8 cellular contexts compared by ENCODE assay signal in genomic region chr20:31569163-31570020, GRCh38. TPM values are rescaled to one million over a fixed set of nuclear protein-coding genes. Genes with fewer than 3 reads are reported as not detected.
DNase-seq lines count a peak whose midpoint lies in the region; ATAC-seq and TF ChIP-seq lines count a peak whose summit lies in the region.

No MANE protein-coding gene starts in this region.

- peaks cover 9% of the 10 kb centered on the region; the same call in 1 of the 2 replicates for H3F3A ChIP-seq in OCI-LY1 (ENCODE audit: insufficient read depth, low read length)

- H3K9me2 ChIP-seq in OCI-LY1 (ENCODE audit: low read depth, low read length), result no peaks in the 10 kb centered on the region

- H3K36me3 ChIP-seq in ACC112 (ENCODE audit: insufficient read depth, low read length), result no peaks in the 10 kb centered on the region
- H3K36me3 ChIP-seq in OCI-LY1 (ENCODE audit: insufficient read depth, low read length), result peaks cover 31% of the 10 kb centered on the region
- peaks cover 0 to 63% (median 8%) of the 10 kb centered on the region in 3 donors for H3K36me3 ChIP-seq in esophagus squamous epithelium
- H3K36me3 ChIP-seq in neutrophil, result peaks cover 61% of the 10 kb centered on the region
- H3K36me3 ChIP-seq in tibial artery, result peaks cover 7 to 34% (median 14%) of the 10 kb centered on the region in 3 donors

- H3K4me2 ChIP-seq in OCI-LY1 (ENCODE audit: low read length), result no peak overlapping the region

- no peaks in the 10 kb centered on the region for H3K27me3 Mint-ChIP-seq in activated T-cell treated with anti-CD3 and anti-CD28 coated beads, Interleukin-2, amount 50 U/mL, for 24 hours

- TF ChIP-seq POLR2A in GM19193 (IDR thresholded peaks at IDR 0.05; ENCODE audit: extremely low read depth, insufficient read depth, insufficient read length), result peak; percentile 32
- TF ChIP-seq POLR2A in esophagus squamous epithelium (IDR thresholded peaks at IDR 0.05), result no peak

- no peak for ATAC-seq in HG03025 (IDR thresholded peaks at IDR 0.05; ENCODE audit: low FRiP score, unreplicated experiment)

- H3K9ac ChIP-seq in OCI-LY1 (ENCODE audit: low read length), result no peak overlapping the region

- H3K4me1 Mint-ChIP-seq in activated T-cell treated with anti-CD3 and anti-CD28 coated beads, Interleukin-2, amount 50 U/mL, for 24 hours (ENCODE audit: low read depth), result peaks cover 57% of the 10 kb centered on the region

- no peaks in the 10 kb centered on the region for H3K9me3 Mint-ChIP-seq in activated T-cell treated with anti-CD3 and anti-CD28 coated beads, Interleukin-2, amount 50 U/mL, for 24 hours

- H3K27me3 ChIP-seq in ACC112 (ENCODE audit: insufficient read depth, low read length), result no peaks in the 10 kb centered on the region
- no peaks in the 10 kb centered on the region for H3K27me3 ChIP-seq in OCI-LY1 (ENCODE audit: insufficient read depth, low read length)
- no peaks in the 10 kb centered on the region for H3K27me3 ChIP-seq in esophagus squamous epithelium
- no peaks in the 10 kb centered on the region for H3K27me3 ChIP-seq in neutrophil
- no peaks in the 10 kb centered on the region for H3K27me3 ChIP-seq in tibial artery

- H3K27ac ChIP-seq in ACC112 (ENCODE audit: low read depth, low read length) (peak overlapping the region; percentile 35), OCI-LY1 (ENCODE audit: low read depth, low read length, poor library complexity, severe bottlenecking) (no peak overlapping the region), esophagus squamous epithelium (peak overlapping the region; percentile 86 to 96 (median 93)), neutrophil (peak overlapping the region; percentile 38), tibial artery (peak overlapping the region; percentile 87)

- H4K20me1 ChIP-seq in OCI-LY1 (ENCODE audit: insufficient read depth, low read length), result no peaks in the 10 kb centered on the region

- H3K36me3 Mint-ChIP-seq in activated T-cell treated with anti-CD3 and anti-CD28 coated beads, Interleukin-2, amount 50 U/mL, for 24 hours (ENCODE audit: low read depth), result peaks cover 67% of the 10 kb centered on the region

- H2AFZ ChIP-seq in ACC112 (ENCODE audit: low read length, unreplicated experiment) (no peak overlapping the region), OCI-LY1 (ENCODE audit: low read length) (no peak overlapping the region)

- H3K4me1 ChIP-seq in ACC112 (ENCODE audit: control insufficient read depth, insufficient read depth, low read length, unreplicated experiment) (peaks cover 32% of the 10 kb centered on the region), OCI-LY1 (ENCODE audit: insufficient read depth, low read length, severe bottlenecking) (peaks cover 47% of the 10 kb centered on the region), esophagus squamous epithelium (peaks cover 45 to 96% (median 66%) of the 10 kb centered on the region in 3 donors), neutrophil (ENCODE audit: control insufficient read depth in 1 of 2, insufficient read depth in 1 of 2, low read depth in 1 of 2, low read length in 1 of 2) (peaks cover 18 to 22% of the 10 kb centered on the region in 2 experiments), tibial artery (peaks cover 0 to 44% (median 28%) of the 10 kb centered on the region in 4 donors)

- TF ChIP-seq CTCF in OCI-LY1 (IDR thresholded peaks at IDR 0.05; ENCODE audit: low read length) (peak; percentile 85), esophagus squamous epithelium (IDR thresholded peaks at IDR 0.05) (peak; percentile 64 to 84 (median 80)), neutrophil (IDR thresholded peaks at IDR 0.05) (peak; percentile 78), tibial artery (IDR thresholded peaks at IDR 0.05) (peak; percentile 84 to 85)

- no peak overlapping the region for H3K4me3 Mint-ChIP-seq in activated T-cell treated with anti-CD3 and anti-CD28 coated beads, Interleukin-2, amount 50 U/mL, for 24 hours

- H3K79me2 ChIP-seq in ACC112 (ENCODE audit: control insufficient read depth, insufficient read depth, low read length, unreplicated experiment) (peaks cover 6% of the 10 kb centered on the region), OCI-LY1 (ENCODE audit: insufficient read depth, low read length) (no peaks in the 10 kb centered on the region)

- peak overlapping the region; percentile 73 for H3K27ac Mint-ChIP-seq in activated T-cell treated with anti-CD3 and anti-CD28 coated beads, Interleukin-2, amount 50 U/mL, for 24 hours

- intact Hi-C loops in esophagus squamous epithelium (cut with DNase I) (loop anchor here (5.0 to 10.0 kb wide), 2 partner anchors 38 to 155 kb away; partner anchors contain the start of genes BCL2L1 and ID1), tibial artery (cut with DNase I; ENCODE audit: low total_unique reads) (loop anchor here (10.0 kb wide), 1 partner anchor 155 kb away; the partner anchor contains the start of gene BCL2L1)

- WGBS in esophagus squamous epithelium, 2 donors, result 32 to 36% methylated on average over 6 to 10 of the region's 10 CpGs

- no peak overlapping the region for H3K4me3 ChIP-seq in ACC112 (ENCODE audit: low read depth, low read length)
- H3K4me3 ChIP-seq in OCI-LY1 (ENCODE audit: low read depth, low read length, poor library complexity, severe bottlenecking), result no peak overlapping the region
- no peak overlapping the region for H3K4me3 ChIP-seq in esophagus squamous epithelium
- no peak overlapping the region for H3K4me3 ChIP-seq in neutrophil (ENCODE audit: low read depth in 1 of 2, low read length in 1 of 2)
- H3K4me3 ChIP-seq in tibial artery, result no peak overlapping the region

- DNase-seq in activated T-cell treated with anti-CD3 and anti-CD28 coated beads, Interleukin-2, amount 50 U/mL, for 24 hours, result peak; percentile 81
- DNase-seq in esophagus squamous epithelium (lab: John Stamatoyannopoulos, UW) (no peak), tibial artery (peak; percentile 57 to 83)

- H3K9me3 ChIP-seq in OCI-LY1 (ENCODE audit: low read length) (no peaks in the 10 kb centered on the region), esophagus squamous epithelium (no peaks in the 10 kb centered on the region), neutrophil (no peaks in the 10 kb centered on the region), tibial artery (no peaks in the 10 kb centered on the region)

RNA-seq across cellular contexts. Expression of gene ID1, which starts 35.7 kb away (rescaled TPM):
- 100 to 1,000 TPM; 422 to 839 (median 555) TPM for total RNA-seq in esophagus squamous epithelium

RNA-seq across cellular contexts. Expression of gene HM13, which starts 55.1 kb away (rescaled TPM):
- 100 to 1,000 TPM in 2 of 4 donors, 10 to 100 TPM in 2; 76.3 to 162 (median 108) TPM for total RNA-seq in esophagus squamous epithelium
